Comparison of ENCODE assay signal across 30 cellular contexts in the genomic region with DNA sequence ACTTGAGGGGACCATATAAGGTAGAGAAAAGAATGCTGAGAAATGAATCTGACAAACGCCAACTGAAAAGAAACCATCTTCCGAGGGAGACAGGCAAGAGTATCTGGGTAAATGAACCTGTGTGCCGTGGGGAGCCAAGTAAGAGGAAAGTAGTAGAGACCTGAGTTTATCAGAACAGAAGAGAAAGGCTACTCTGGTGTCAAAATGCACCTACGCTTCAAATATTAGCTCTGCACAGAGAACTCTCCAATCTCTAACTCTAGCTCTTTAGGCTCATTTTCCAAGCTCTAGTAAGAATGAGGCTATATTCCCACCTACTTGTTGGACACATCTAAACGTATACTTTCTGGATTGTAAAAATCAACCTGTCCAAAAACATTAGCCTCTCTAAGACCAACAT.
"Had no signal": no experiment of that assay in that cellular context is flagged by ENCODE, and none has a peak within 500 bp of the region (broad histone marks: within the 10 kb centered on the region; RNA-seq: fewer than 3 reads in every experiment).

No MANE protein-coding gene starts in this region.

- H3K4me1 Mint-ChIP-seq: activated B cell treated with CpG ODN at 0.5 μM for 24 hours; nephron progenitor cell; stimulated activated memory B cell treated with anti-CD40 and anti-IgM and Interleukin-4, amounts not matched to agents 10 μg/mL and 1 μg/mL and 100 μg/mL, for 72 hours had no signal

- H3K36me3 ChIP-seq: ovary, prostate gland had no signal

- H3K4me3 ChIP-seq: esophagus squamous epithelium, heart right ventricle, lower lobe of right lung, ovary, prostate gland, sigmoid colon, thyroid gland, upper lobe of left lung, vagina had no signal

- H3K9me3 Mint-ChIP-seq: activated B cell treated with CpG ODN at 0.5 μM for 24 hours; activated T-cell treated with anti-CD3 and anti-CD28 coated beads, Interleukin-2, amount 50 U/mL, for 72 hours; nephron progenitor cell; stimulated activated memory B cell treated with anti-CD40 and anti-IgM and Interleukin-4, amounts not matched to agents 10 μg/mL and 1 μg/mL and 100 μg/mL, for 72 hours; stimulated activated naive CD8-positive, alpha-beta T cell treated with anti-CD3 and anti-CD28 coated beads, Interleukin-15, amount 100 ng/mL, for 72 hours; T-helper 2 cell treated with Interferon-gamma antibody and Interleukin-4, amounts not matched to agents 5 μg/mL and 100 μg/mL, for 36 hours had no signal

- H3K9me3 ChIP-seq: esophagus squamous epithelium, heart right ventricle, lower lobe of right lung, ovary, prostate gland, sigmoid colon, thyroid gland, upper lobe of left lung, vagina had no signal

- FAIRE-seq: colon, endometrium, small intestine had no signal

- H3K27ac Mint-ChIP-seq: nephron progenitor cell; stimulated activated memory B cell treated with anti-CD40 and anti-IgM and Interleukin-4, amounts not matched to agents 10 μg/mL and 1 μg/mL and 100 μg/mL, for 72 hours had no signal

- H3K27me3 Mint-ChIP-seq: activated B cell treated with CpG ODN at 0.5 μM for 24 hours; stimulated activated memory B cell treated with anti-CD40 and anti-IgM and Interleukin-4, amounts not matched to agents 10 μg/mL and 1 μg/mL and 100 μg/mL, for 72 hours; stimulated activated naive CD8-positive, alpha-beta T cell treated with anti-CD3 and anti-CD28 coated beads, Interleukin-15, amount 100 ng/mL, for 72 hours had no signal

- H3K4me3 Mint-ChIP-seq: activated B cell treated with CpG ODN at 0.5 μM for 24 hours; activated T-cell treated with anti-CD3 and anti-CD28 coated beads, Interleukin-2, amount 50 U/mL, for 72 hours; nephron progenitor cell; stimulated activated memory B cell treated with anti-CD40 and anti-IgM and Interleukin-4, amounts not matched to agents 10 μg/mL and 1 μg/mL and 100 μg/mL, for 72 hours; stimulated activated naive CD8-positive, alpha-beta T cell treated with anti-CD3 and anti-CD28 coated beads, Interleukin-15, amount 100 ng/mL, for 72 hours; T-helper 2 cell treated with Interferon-gamma antibody and Interleukin-4, amounts not matched to agents 5 μg/mL and 100 μg/mL, for 36 hours had no signal

- H3K4me1 ChIP-seq: esophagus squamous epithelium, heart right ventricle, lower lobe of right lung, prostate gland, sigmoid colon, thyroid gland, upper lobe of left lung, vagina had no signal

- H3K27ac ChIP-seq: epithelial cell of prostate, esophagus squamous epithelium, heart right ventricle, lower lobe of right lung, ovary, prostate gland, sigmoid colon, thyroid gland, upper lobe of left lung, vagina had no signal

- DNase-seq: activated B cell treated with CpG ODN at 0.5 μM for 24 hours; activated effector memory CD4-positive, alpha-beta T cell treated with Interleukin-2 at 50 U/mL for 16 hours; activated naive CD4-positive, alpha-beta T cell treated with Interleukin-2 at 50 U/mL for 16 hours; activated T-cell treated with anti-CD3 and anti-CD28 coated beads, Interleukin-2, amount 50 U/mL, for 72 hours; dermis blood vessel endothelial cell; effector CD4-positive, alpha-beta T cell; esophagus squamous epithelium; foreskin melanocyte; heart right ventricle; lower lobe of right lung; mesendoderm; nephron progenitor cell; ovary; retina; sigmoid colon; small intestine; stimulated activated CD4-positive, alpha-beta T cell treated with anti-CD3 and anti-CD28 coated beads, Interleukin-4, amount 100 ng/mL, for 24 hours; stimulated activated naive CD8-positive, alpha-beta T cell treated with anti-CD3 and anti-CD28 coated beads, Interleukin-15, amount 100 ng/mL, for 72 hours; substantia nigra; T-helper 1 cell; thyroid gland had no signal

- H3K27me3 ChIP-seq: esophagus squamous epithelium, heart right ventricle, ovary, sigmoid colon, thyroid gland, upper lobe of left lung, vagina had no signal

- ATAC-seq: activated T-cell treated with anti-CD3 and anti-CD28 coated beads, Interleukin-2, amount 50 U/mL, for 72 hours; heart right ventricle; lower lobe of right lung; SK-N-SH treated with all-trans-retinoic acid at 6 μM for 48 hours; stimulated activated memory B cell treated with anti-CD40 and anti-IgM and Interleukin-4, amounts not matched to agents 10 μg/mL and 1 μg/mL and 100 μg/mL, for 72 hours; stimulated activated naive CD8-positive, alpha-beta T cell treated with anti-CD3 and anti-CD28 coated beads, Interleukin-15, amount 100 ng/mL, for 72 hours had no signal
